8 cellular contexts compared by ENCODE assay signal in genomic region chr21:35840197-35840799, GRCh38.
DNase-seq lines count a peak whose midpoint lies in the region; ATAC-seq, FAIRE-seq and TF ChIP-seq lines count a peak whose summit lies in the region.

No MANE protein-coding gene starts in this region.

- H3K9ac ChIP-seq in endodermal cell (ENCODE audit: extremely low read depth, low read length, poor library complexity, severe bottlenecking), result no peak overlapping the region

- no peaks in the 10 kb centered on the region for H3K27me3 ChIP-seq in AG04450 (ENCODE audit: control insufficient read depth, insufficient read depth, low read length)
- no peaks in the 10 kb centered on the region for H3K27me3 ChIP-seq in endodermal cell (ENCODE audit: control insufficient read depth, insufficient read depth, low read length, poor library complexity, severe bottlenecking)
- H3K27me3 ChIP-seq in thoracic aorta (replicated peaks; ENCODE audit: insufficient read depth), result no peaks in the 10 kb centered on the region

- no peak overlapping the region for H3K4me3 Mint-ChIP-seq in endodermal cell

- H3K9me3 ChIP-seq in AG04450 (ENCODE audit: control insufficient read depth, insufficient read depth, low read length) (no peaks in the 10 kb centered on the region), endodermal cell (ENCODE audit: control insufficient read depth, low read length) (no peaks in the 10 kb centered on the region), thoracic aorta (no peaks in the 10 kb centered on the region)

- no peak overlapping the region for H3K27ac Mint-ChIP-seq in endodermal cell

- H3K9me3 Mint-ChIP-seq in endodermal cell, result peaks cover 2% of the 10 kb centered on the region

- WGBS in endodermal cell (ENCODE audit: insufficient coverage in 1 of 2, insufficient read length in 1 of 2), 2 experiments, result 89 to 100% methylated on average over 1 to 2 of the region's 2 CpGs

- H3K4me3 ChIP-seq in AG04450 (ENCODE audit: low read depth, low read length) (no peak overlapping the region), endodermal cell (ENCODE audit: low read length) (no peak overlapping the region), thoracic aorta (no peak overlapping the region)

- CTCF ChIA-PET in AG04450 (lab: Charles Lee), result interaction anchor here (0.5 to 2.8 kb wide), 39 partner anchors 9 to 1147 kb away, joined by 3 to 34 read pairs (median 4); no protein-coding TSS in a partner anchor

- H3K36me3 Mint-ChIP-seq in endodermal cell (ENCODE audit: low read depth), result no peaks in the 10 kb centered on the region

- H3K4me1 ChIP-seq in endodermal cell (ENCODE audit: control insufficient read depth, insufficient read depth, low read length), result peaks cover 2% of the 10 kb centered on the region
- peaks cover 0 to 28% of the 10 kb centered on the region in 2 donors for H3K4me1 ChIP-seq in thoracic aorta (ENCODE audit: control insufficient read depth in 1 of 2, low read depth in 2 of 2)

- POLR2A ChIA-PET in AG04450 (lab: Yijun Ruan, JAX), result interaction anchor here (0.6 to 0.7 kb wide), 2 partner anchors 929 to 941 kb away, joined by 4 read pairs; no protein-coding TSS in a partner anchor

- TF ChIP-seq CTCF in AG04450 (IDR thresholded peaks at IDR 0.05; ENCODE audit: low read depth, low read length), result peak; percentile 92
- peak; percentile 98 for TF ChIP-seq CTCF in VCaP (conservative IDR thresholded peaks at IDR 0.05)
- peak; percentile 98 for TF ChIP-seq CTCF in endodermal cell (conservative IDR thresholded peaks at IDR 0.05)
- TF ChIP-seq CTCF in thoracic aorta (IDR thresholded peaks at IDR 0.05), result peak; percentile 78

- H3K36me3 ChIP-seq in endodermal cell (ENCODE audit: control insufficient read depth, insufficient read depth, low read length) (no peaks in the 10 kb centered on the region), thoracic aorta (no peaks in the 10 kb centered on the region)

- DNase-seq in AG04450 (ENCODE audit: low read depth, low spot score) (peak; percentile 69), GM12891 (ENCODE audit: insufficient read length, low spot score) (peak; percentile 9), NCI-H2171 treated with DMSO at 0.1 percent for 48 hours (lab: John Stamatoyannopoulos, UW) (peak; percentile 50), endodermal cell (peak; percentile 65), mucosa of gallbladder (ENCODE audit: low spot score) (peak; percentile 68), thoracic aorta (ENCODE audit: low spot score) (peak; percentile 17)

- peaks cover 13% of the 10 kb centered on the region for H3K27me3 Mint-ChIP-seq in endodermal cell (ENCODE audit: insufficient read depth)

- TF ChIP-seq POLR2A in GM12891 (IDR thresholded peaks at IDR 0.05; ENCODE audit: low read depth, low read length), result no peak

- H3K27ac ChIP-seq in AG04450 (ENCODE audit: low read depth, low read length), result no peak overlapping the region
- H3K27ac ChIP-seq in VCaP, result no peak overlapping the region
- no peak overlapping the region for H3K27ac ChIP-seq in endodermal cell (ENCODE audit: low read depth, low read length)
- H3K27ac ChIP-seq in thoracic aorta, result no peak overlapping the region

- ATAC-seq in thoracic aorta (ENCODE audit: insufficient number of reproducible peaks, low FRiP score, low read depth), result no peak
- no peak for ATAC-seq in GM21447 (IDR thresholded peaks at IDR 0.05; ENCODE audit: unreplicated experiment)

- peak; percentile 70 for FAIRE-seq in GM12891 (lab: Jason Lieb, UNC)

- H3K4me1 Mint-ChIP-seq in endodermal cell, result peaks cover 7% of the 10 kb centered on the region

TF ChIP-seq in GM12891, 5 proteins besides CTCF, POLR2A, EP300 and RAD21:
- TF ChIP-seq SPI1 (IDR thresholded peaks at IDR 0.05; ENCODE audit: low read depth, low read length) (no peak), PAX5 (IDR thresholded peaks at IDR 0.05; ENCODE audit: insufficient read depth, low read length, severe bottlenecking) (no peak), POLR2AphosphoS5 (IDR thresholded peaks at IDR 0.05; ENCODE audit: low read depth, low read length) (no peak)

Comparison
In these comparisons a context has a peak if more than half of its experiments do, and no peak if none do; other contexts are left out.
1. DNase-seq: peak in every context shown above with its lines; median percentile 69 in AG04450; 68 in mucosa of gallbladder; 65 in endodermal cell; 50 in NCI-H2171 treated with DMSO at 0.1 percent for 48 hours; 17 in thoracic aorta; 9 in GM12891.